15 cellular contexts compared by ENCODE assay signal in genomic region chr3:81443948-81444347, GRCh38.
A peak's percentile ranks its signal among the peaks of the same experiment; 100 is the strongest.
DNase-seq lines count a peak whose midpoint lies in the region; ATAC-seq and TF ChIP-seq lines count a peak whose summit lies in the region.
"Had no signal": no experiment of that assay in that cellular context is flagged by ENCODE, and none has a peak within 500 bp of the region (broad histone marks: within the 10 kb centered on the region; RNA-seq: fewer than 3 reads in every experiment).

No MANE protein-coding gene starts in this region.

- no peaks in the 10 kb centered on the region for H3K36me3 Mint-ChIP-seq in chondrocyte (ENCODE audit: low read depth)
- H3K36me3 Mint-ChIP-seq: stimulated activated memory B cell treated with anti-CD40 and anti-IgM and Interleukin-4, amounts not matched to agents 10 μg/mL and 1 μg/mL and 100 μg/mL, for 72 hours; T-cell had no signal

- peak; percentile 47 for DNase-seq in AG08395 (ENCODE audit: low spot score)
- peak; percentile 79 for DNase-seq in HS-5 (ENCODE audit: low read depth)
- no peak for DNase-seq in chondrocyte (ENCODE audit: low spot score)
- peak; percentile 35 for DNase-seq in myocyte (ENCODE audit: low read depth)
- no peak for DNase-seq in NCI-H774 (lab: John Stamatoyannopoulos, UW)
- DNase-seq in GM20000 (ENCODE audit: low spot score), result no peak
- no peak for DNase-seq in NOMO-1 (lab: John Stamatoyannopoulos, UW; ENCODE audit: unreplicated experiment in 2 of 2)
- DNase-seq: activated CD4-positive, CD25-positive, alpha-beta regulatory T cell treated with anti-CD3 and anti-CD28 coated beads, Interleukin-2, amount 50 U/mL, for 72 hours; amygdala; NCI-H446; OCI-M1; stimulated activated CD4-positive, alpha-beta T cell treated with anti-CD3 and anti-CD28 coated beads, Interleukin-4, amount 100 ng/mL, for 1 hour; T-cell had no signal

- H3K27ac Mint-ChIP-seq in chondrocyte (ENCODE audit: unreplicated experiment), result peak overlapping the region; percentile 64
- H3K27ac Mint-ChIP-seq: stimulated activated memory B cell treated with anti-CD40 and anti-IgM and Interleukin-4, amounts not matched to agents 10 μg/mL and 1 μg/mL and 100 μg/mL, for 72 hours; T-cell had no signal

- no peak overlapping the region for H3K4me3 Mint-ChIP-seq in chondrocyte (ENCODE audit: unreplicated experiment)
- H3K4me3 Mint-ChIP-seq: stimulated activated memory B cell treated with anti-CD40 and anti-IgM and Interleukin-4, amounts not matched to agents 10 μg/mL and 1 μg/mL and 100 μg/mL, for 72 hours; T-cell had no signal

- no peak for ATAC-seq in HG03571 (IDR thresholded peaks at IDR 0.05; ENCODE audit: unreplicated experiment)
- ATAC-seq: stimulated activated memory B cell treated with anti-CD40 and anti-IgM and Interleukin-4, amounts not matched to agents 10 μg/mL and 1 μg/mL and 100 μg/mL, for 72 hours; T-cell had no signal

- no peaks in the 10 kb centered on the region for H3K9me3 Mint-ChIP-seq in chondrocyte (ENCODE audit: low read depth)
- H3K9me3 Mint-ChIP-seq: stimulated activated memory B cell treated with anti-CD40 and anti-IgM and Interleukin-4, amounts not matched to agents 10 μg/mL and 1 μg/mL and 100 μg/mL, for 72 hours had no signal

- no peaks in the 10 kb centered on the region for H3K27me3 Mint-ChIP-seq in chondrocyte (ENCODE audit: low read depth)
- H3K27me3 Mint-ChIP-seq: stimulated activated memory B cell treated with anti-CD40 and anti-IgM and Interleukin-4, amounts not matched to agents 10 μg/mL and 1 μg/mL and 100 μg/mL, for 72 hours; T-cell had no signal

- H3K4me1 Mint-ChIP-seq in chondrocyte (ENCODE audit: low read depth), result peaks cover 37% of the 10 kb centered on the region
- H3K4me1 Mint-ChIP-seq: stimulated activated memory B cell treated with anti-CD40 and anti-IgM and Interleukin-4, amounts not matched to agents 10 μg/mL and 1 μg/mL and 100 μg/mL, for 72 hours; T-cell had no signal

- TF ChIP-seq CTCF in chondrocyte (IDR thresholded peaks at IDR 0.05), result no peak
- TF ChIP-seq CTCF in GM20000 (IDR thresholded peaks at IDR 0.05; ENCODE audit: extremely low read depth, missing control alignments), result no peak

Comparison
In these comparisons a context has a peak if more than half of its experiments do, and no peak if none do; other contexts are left out.
1. DNase-seq: peak in AG08395 (single experiment), HS-5 (single experiment) and myocyte (single experiment); none in chondrocyte (single experiment), NCI-H774 (single experiment), GM20000 (single experiment) and NOMO-1 (0 of 2).